11 cellular contexts compared by ENCODE assay signal in genomic region chr7:114959931-114960330, GRCh38. TPM values are rescaled to one million over a fixed set of nuclear protein-coding genes. Genes with fewer than 3 reads are reported as not detected.
DNase-seq lines count a peak whose midpoint lies in the region; ATAC-seq and TF ChIP-seq lines count a peak whose summit lies in the region.
"Had no signal": no experiment of that assay in that cellular context is flagged by ENCODE, and none has a peak within 500 bp of the region (broad histone marks: within the 10 kb centered on the region; RNA-seq: fewer than 3 reads in every experiment).

No MANE protein-coding gene starts in this region.

- H3K27me3 ChIP-seq in fibroblast of lung (ENCODE audit: control insufficient read depth, insufficient read depth, low read length), result no peaks in the 10 kb centered on the region

- H3K9ac ChIP-seq in fibroblast of lung (ENCODE audit: insufficient read depth, low read length), result no peak overlapping the region

- no peaks in the 10 kb centered on the region for H3K36me3 ChIP-seq in fibroblast of lung (ENCODE audit: control insufficient read depth, insufficient read depth, low read length)

- peaks cover 36% of the 10 kb centered on the region for H3K79me2 ChIP-seq in fibroblast of lung (ENCODE audit: control insufficient read depth, insufficient read depth, low read length)

- ATAC-seq in GM18517 (IDR thresholded peaks at IDR 0.05; ENCODE audit: unreplicated experiment), result peak; percentile 81
- ATAC-seq in GM21390 (IDR thresholded peaks at IDR 0.05; ENCODE audit: unreplicated experiment), result peak; percentile 67
- ATAC-seq in HG03139 (IDR thresholded peaks at IDR 0.05; ENCODE audit: unreplicated experiment), result peak; percentile 43

- TF ChIP-seq CTCF in fibroblast of lung (conservative IDR thresholded peaks at IDR 0.05 in 1 of 2, IDR thresholded peaks at IDR 0.05 in 1 of 2; ENCODE audit: low read depth in 1 of 2, low read length in 2 of 2), result no peak

- no peaks in the 10 kb centered on the region for H3K9me3 ChIP-seq in fibroblast of lung (ENCODE audit: control insufficient read depth, insufficient read depth, low read depth, low read length)

- H4K20me1 ChIP-seq in fibroblast of lung (ENCODE audit: control insufficient read depth, extremely low read depth, insufficient read depth, low read length), result no peaks in the 10 kb centered on the region

- H3K4me2 ChIP-seq in fibroblast of lung (ENCODE audit: extremely low read depth, insufficient read depth, low read length), result no peak overlapping the region

- no peaks in the 10 kb centered on the region for H3K4me1 ChIP-seq in fibroblast of lung (ENCODE audit: control insufficient read depth, extremely low read depth, insufficient read depth, low read length)

- DNase-seq in fibroblast of lung (ENCODE audit: low read depth in 2 of 2), result peak; percentile 28 to 58
- no peak for DNase-seq in SK-N-DZ (ENCODE audit: low spot score)
- DNase-seq in central memory CD4-positive, alpha-beta T cell, result no peak
- no peak for DNase-seq in NCI-H748 (lab: John Stamatoyannopoulos, UW; ENCODE audit: unreplicated experiment)
- no peak for DNase-seq in GF-D8 (lab: John Stamatoyannopoulos, UW)
- DNase-seq: activated naive CD4-positive, alpha-beta T cell treated with anti-CD3 and anti-CD28 coated beads, Interleukin-2, amount 50 U/mL, for 16 hours; naive B cell; NCI-H345 had no signal

- no peak overlapping the region for H3K4me3 ChIP-seq in fibroblast of lung (replicated peaks in 1 of 4; ENCODE audit: control extremely low read depth in 1 of 4, insufficient read depth in 1 of 4, low read depth in 3 of 4, low read length in 4 of 4)

- no peak overlapping the region for H2AFZ ChIP-seq in fibroblast of lung (ENCODE audit: low read length)

- H3K27ac ChIP-seq in fibroblast of lung (ENCODE audit: insufficient read depth, low read length), result no peak overlapping the region

RNA-seq across cellular contexts. Expression of gene MDFIC, which starts 38.0 kb away (rescaled TPM):
- total RNA-seq in fibroblast of lung, result 41.6 and 67.4 TPM in 2 replicates
- 38.7 and 46.3 TPM in 2 replicates for polyA plus RNA-seq in fibroblast of lung
- 39.1 and 50.9 TPM in 2 replicates for polyA plus RNA-seq in fibroblast of lung (2012)
- polyA minus RNA-seq in fibroblast of lung (ENCODE audit: low replicate concordance), result 3.7 and 23.6 TPM in 2 replicates
- polyA plus RNA-seq in SK-N-DZ (2014; cell fraction: cytosol; rRNA removed), result 0.02 TPM in 1 of 2 replicates, not detected in the other
- polyA plus RNA-seq in SK-N-DZ (2014; cell fraction: nucleus; rRNA removed), result not detected in 2 replicates

Comparison
In these comparisons a context has a peak if more than half of its experiments do, and no peak if none do; other contexts are left out.
1. DNase-seq: peak in fibroblast of lung (2 of 2); none in SK-N-DZ (single experiment), central memory CD4-positive, alpha-beta T cell (single experiment), NCI-H748 (single experiment) and GF-D8 (single experiment).
2. Peak in every context shown above with its lines, with median percentiles within 50 percentile points of each other: ATAC-seq.